8 cellular contexts compared by ENCODE assay signal in the genomic region with DNA sequence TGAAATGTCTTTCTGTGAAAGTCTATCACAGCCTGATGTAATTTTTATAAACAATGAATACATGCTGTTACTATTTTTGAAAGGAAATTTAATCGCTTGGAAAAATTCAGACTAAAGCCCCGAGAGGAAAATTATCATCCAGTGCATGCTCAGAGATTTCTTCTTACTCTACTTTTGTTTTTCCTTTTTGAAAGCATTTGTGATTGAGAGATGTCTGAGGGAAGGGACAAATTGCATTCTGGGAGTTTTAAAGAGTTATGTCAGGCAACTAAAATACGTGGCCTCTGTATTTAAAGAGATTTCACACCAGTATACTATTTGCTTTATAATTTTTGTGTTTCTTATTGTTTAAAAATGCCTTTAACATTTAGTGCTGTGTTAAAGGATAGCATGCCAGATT. TPM values are rescaled to one million over a fixed set of nuclear protein-coding genes. Genes with fewer than 3 reads are reported as not detected.
DNase-seq lines count a peak whose midpoint lies in the region; ATAC-seq lines count a peak whose summit lies in the region.

No MANE protein-coding gene starts in this region.

- H3K27me3 Mint-ChIP-seq in activated T-cell treated with anti-CD3 and anti-CD28 coated beads, Interleukin-2, amount 50 U/mL, for 24 hours = no peaks in the 10 kb centered on the region
- H3K27me3 Mint-ChIP-seq in activated CD4-positive, alpha-beta memory T cell treated with anti-CD3 and anti-CD28 coated beads, Interleukin-2, amount 10 ng/mL, durations not matched to agents 7 days and 5 days = no peaks in the 10 kb centered on the region
- peaks cover 3 to 14% (median 5%) of the 10 kb centered on the region in 3 donors for H3K27me3 Mint-ChIP-seq in immature natural killer cell (ENCODE audit: low read depth in 3 of 3)

- H3K9me3 Mint-ChIP-seq in activated T-cell treated with anti-CD3 and anti-CD28 coated beads, Interleukin-2, amount 50 U/mL, for 24 hours = no peaks in the 10 kb centered on the region
- H3K9me3 Mint-ChIP-seq in activated CD4-positive, alpha-beta memory T cell treated with anti-CD3 and anti-CD28 coated beads, Interleukin-2, amount 10 ng/mL, durations not matched to agents 7 days and 5 days = no peaks in the 10 kb centered on the region
- H3K9me3 Mint-ChIP-seq in immature natural killer cell = no peaks in the 10 kb centered on the region

- CTCF ChIA-PET in activated CD4-positive, alpha-beta memory T cell treated with anti-CD3 and anti-CD28 coated beads, Interleukin-2, amount 10 ng/mL, durations not matched to agents 7 days and 5 days (lab: Charles Lee) = no interaction called here

- H3K27ac Mint-ChIP-seq in activated T-cell treated with anti-CD3 and anti-CD28 coated beads, Interleukin-2, amount 50 U/mL, for 24 hours = peak overlapping the region; percentile 97
- peak overlapping the region; percentile 92 for H3K27ac Mint-ChIP-seq in activated CD4-positive, alpha-beta memory T cell treated with anti-CD3 and anti-CD28 coated beads, Interleukin-2, amount 10 ng/mL, durations not matched to agents 7 days and 5 days
- peak overlapping the region; percentile 88 to 98 (median 96) for H3K27ac Mint-ChIP-seq in immature natural killer cell

- no peak for ATAC-seq in GM21529 (IDR thresholded peaks at IDR 0.05; ENCODE audit: unreplicated experiment)

- no peak for DNase-seq in activated T-cell treated with anti-CD3 and anti-CD28 coated beads, Interleukin-2, amount 50 U/mL, for 24 hours
- no peak for DNase-seq in activated T-cell treated with anti-CD3 and anti-CD28 coated beads, Interleukin-2, amount 50 U/mL, for 48 hours
- DNase-seq in activated CD4-positive, alpha-beta memory T cell treated with anti-CD3 and anti-CD28 coated beads, Interleukin-2, amount 10 ng/mL, durations not matched to agents 7 days and 5 days = no peak
- DNase-seq in immature natural killer cell (no peak), CD1c-positive myeloid dendritic cell (ENCODE audit: extremely low spot score) (no peak), SKM-1 (lab: John Stamatoyannopoulos, UW; ENCODE audit: unreplicated experiment) (no peak)

- H3K27ac ChIP-seq in temporal lobe (ENCODE audit: low read depth, low read length) = peak overlapping the region; percentile 89

- H3K36me3 Mint-ChIP-seq in activated T-cell treated with anti-CD3 and anti-CD28 coated beads, Interleukin-2, amount 50 U/mL, for 24 hours (ENCODE audit: low read depth) = peaks cover 31% of the 10 kb centered on the region
- peaks cover 23% of the 10 kb centered on the region for H3K36me3 Mint-ChIP-seq in activated CD4-positive, alpha-beta memory T cell treated with anti-CD3 and anti-CD28 coated beads, Interleukin-2, amount 10 ng/mL, durations not matched to agents 7 days and 5 days (ENCODE audit: low read depth)
- no peaks in the 10 kb centered on the region for H3K36me3 Mint-ChIP-seq in immature natural killer cell

- peak overlapping the region; percentile 84 for H3K4me3 Mint-ChIP-seq in activated T-cell treated with anti-CD3 and anti-CD28 coated beads, Interleukin-2, amount 50 U/mL, for 24 hours
- H3K4me3 Mint-ChIP-seq in activated CD4-positive, alpha-beta memory T cell treated with anti-CD3 and anti-CD28 coated beads, Interleukin-2, amount 10 ng/mL, durations not matched to agents 7 days and 5 days = peak overlapping the region; percentile 72
- H3K4me3 Mint-ChIP-seq in immature natural killer cell = peak overlapping the region; percentile 74 to 92 (median 89)

- H3K4me1 Mint-ChIP-seq in activated T-cell treated with anti-CD3 and anti-CD28 coated beads, Interleukin-2, amount 50 U/mL, for 24 hours (ENCODE audit: low read depth) = peaks cover 55% of the 10 kb centered on the region
- peaks cover 51% of the 10 kb centered on the region for H3K4me1 Mint-ChIP-seq in activated CD4-positive, alpha-beta memory T cell treated with anti-CD3 and anti-CD28 coated beads, Interleukin-2, amount 10 ng/mL, durations not matched to agents 7 days and 5 days
- H3K4me1 Mint-ChIP-seq in immature natural killer cell = peaks cover 49 to 55% of the 10 kb centered on the region in 2 donors

- POLR2A ChIA-PET in activated CD4-positive, alpha-beta memory T cell treated with anti-CD3 and anti-CD28 coated beads, Interleukin-2, amount 10 ng/mL, durations not matched to agents 7 days and 5 days (lab: Charles Lee) = interaction anchor here (0.7 to 1.6 kb wide), 2 partner anchors 93 to 94 kb away, joined by 3 to 4 read pairs; partner anchors contain the start of gene EIF2S3

RNA-seq across cellular contexts. Expression of gene ZFX, which starts 1.4 kb away (rescaled TPM):
- 10 to 100 TPM; 40.8 to 43.3 TPM for total RNA-seq in activated CD4-positive, alpha-beta memory T cell treated with anti-CD3 and anti-CD28 coated beads, Interleukin-2, amount 10 ng/mL, durations not matched to agents 7 days and 5 days
- polyA plus RNA-seq in immature natural killer cell = 10 to 100 TPM; 27.6 to 46.7 (median 38.6) TPM
- total RNA-seq in temporal lobe = 41.8 TPM
